Comparison of ENCODE assay signal across 17 cellular contexts in genomic region chr10:46553238-46554049, GRCh38. TPM values are rescaled to one million over a fixed set of nuclear protein-coding genes. Genes with fewer than 3 reads are reported as not detected.
DNase-seq lines count a peak whose midpoint lies in the region; ATAC-seq, FAIRE-seq and TF ChIP-seq lines count a peak whose summit lies in the region.
"Had no signal": no experiment of that assay in that cellular context is flagged by ENCODE, and none has a peak within 500 bp of the region (broad histone marks: within the 10 kb centered on the region; RNA-seq: fewer than 3 reads in every experiment).

No MANE protein-coding gene starts in this region.

- H3K36me3 ChIP-seq in bronchial epithelial cell (ENCODE audit: control insufficient read depth, insufficient read depth, low read length) (no peaks in the 10 kb centered on the region), transverse colon (no peaks in the 10 kb centered on the region)

- DNase-seq in activated T-cell treated with anti-CD3 and anti-CD28 coated beads, Interleukin-2, amount 50 U/mL, for 48 hours = peak; percentile 15
- DNase-seq in activated T-cell treated with anti-CD3 and anti-CD28 coated beads, Interleukin-2, amount 50 U/mL, for 72 hours = no peak
- DNase-seq in bronchial epithelial cell (ENCODE audit: low read depth) (no peak), mesenteric fat pad (ENCODE audit: low spot score) (peak; percentile 90), transverse colon (peak; percentile 11), MCF 10A (ENCODE audit: unreplicated experiment) (no peak), GF-D8 (lab: John Stamatoyannopoulos, UW) (no peak), DMS153 treated with DMSO at 0.1 percent for 48 hours (lab: John Stamatoyannopoulos, UW; ENCODE audit: unreplicated experiment) (no peak)
- DNase-seq: activated CD4-positive, alpha-beta T cell treated with anti-CD3 and anti-CD28 coated beads, Interleukin-2, amount 50 U/mL, for 4 hours; amniotic stem cell; dermis blood vessel endothelial cell; DMS79; NCI-H226; PC-3; T-helper 1 cell had no signal

- H3K4me1 Mint-ChIP-seq in activated T-cell treated with anti-CD3 and anti-CD28 coated beads, Interleukin-2, amount 50 U/mL, for 72 hours (ENCODE audit: low read depth) = peaks cover 6% of the 10 kb centered on the region
- H3K4me1 Mint-ChIP-seq in MCF 10A (ENCODE audit: insufficient read depth, unreplicated experiment) = no peaks in the 10 kb centered on the region

- no peak overlapping the region for H3K4me3 ChIP-seq in bronchial epithelial cell (ENCODE audit: low read depth, low read length)
- no peak overlapping the region for H3K4me3 ChIP-seq in transverse colon
- H3K4me3 ChIP-seq: skin epidermis had no signal

- intact Hi-C loops in transverse colon (cut with DNase I; ENCODE audit: low total_unique reads) = no loop called here
- intact Hi-C loops in MCF 10A (cut with micrococcal nuclease) = no loop called here

- H3K27ac ChIP-seq in transverse colon = no peak overlapping the region
- H3K27ac ChIP-seq: HL-60, skin epidermis had no signal

- peak; percentile 18 for FAIRE-seq in bronchial epithelial cell (lab: Jason Lieb, UNC)

- BruUV-seq in MCF 10A (replicated peaks; lab: Mats Ljungman, UMichigan) = no TSS peak

- H3K4me3 Mint-ChIP-seq in activated T-cell treated with anti-CD3 and anti-CD28 coated beads, Interleukin-2, amount 50 U/mL, for 72 hours = no peak overlapping the region
- no peak overlapping the region for H3K4me3 Mint-ChIP-seq in MCF 10A (ENCODE audit: unreplicated experiment)

- no peaks in the 10 kb centered on the region for H3K9me3 ChIP-seq in transverse colon

- H3K27ac Mint-ChIP-seq in activated T-cell treated with anti-CD3 and anti-CD28 coated beads, Interleukin-2, amount 50 U/mL, for 72 hours = no peak overlapping the region
- H3K27ac Mint-ChIP-seq in MCF 10A (ENCODE audit: low read depth, unreplicated experiment) = no peak overlapping the region

- no peak for ATAC-seq in activated T-cell treated with anti-CD3 and anti-CD28 coated beads, Interleukin-2, amount 50 U/mL, for 72 hours (replicated peaks in 1 of 2)
- ATAC-seq: PC-3 had no signal

- CTCF ChIA-PET in MCF 10A (lab: Yijun Ruan, JAX) = interaction anchor here (0.6 to 1.3 kb wide), 5 partner anchors 10 to 459 kb away, joined by 3 to 7 read pairs (median 3); no protein-coding TSS in a partner anchor

- 43% methylated on average over 2 of the region's 2 CpGs; no CpG with 5 or more reads in 1 of the 2 donors for WGBS in transverse colon (ENCODE audit: low coverage in 1 of 2), 2 donors

- TF ChIP-seq CTCF in bronchial epithelial cell (IDR thresholded peaks at IDR 0.05; ENCODE audit: insufficient read depth, low read length, severe bottlenecking) = no peak
- TF ChIP-seq CTCF in transverse colon (IDR thresholded peaks at IDR 0.05) = no peak
- no peak for TF ChIP-seq CTCF in MCF 10A (IDR thresholded peaks at IDR 0.05; ENCODE audit: unreplicated experiment)

- no peaks in the 10 kb centered on the region for H3K9me3 Mint-ChIP-seq in activated T-cell treated with anti-CD3 and anti-CD28 coated beads, Interleukin-2, amount 50 U/mL, for 72 hours
- H3K9me3 Mint-ChIP-seq in MCF 10A (ENCODE audit: unreplicated experiment) = no peaks in the 10 kb centered on the region

- peaks cover 3 to 20% (median 16%) of the 10 kb centered on the region in 4 donors for H3K4me1 ChIP-seq in transverse colon

- no peaks in the 10 kb centered on the region for H3K27me3 Mint-ChIP-seq in activated T-cell treated with anti-CD3 and anti-CD28 coated beads, Interleukin-2, amount 50 U/mL, for 72 hours (ENCODE audit: low read depth)
- no peaks in the 10 kb centered on the region for H3K27me3 Mint-ChIP-seq in MCF 10A (ENCODE audit: insufficient read depth, unreplicated experiment)

- TF ChIP-seq POLR2A in transverse colon (IDR thresholded peaks at IDR 0.05) = no peak

- in situ Hi-C loops in transverse colon (cut with MboI; ENCODE audit: low pct_ligation_motif_present in 1 of 4, low pct_unique_long_range_greater_than_20kb in 1 of 4, low sequenced_read_pairs in 3 of 4) = no loop called here

- POLR2A ChIA-PET in MCF 10A (lab: Yijun Ruan, JAX) = interaction anchor here (0.9 kb wide), 1 partner anchor 30 kb away, joined by 3 read pairs; no protein-coding TSS in a partner anchor

- peaks cover 28% of the 10 kb centered on the region for H3K27me3 ChIP-seq in bronchial epithelial cell (ENCODE audit: control insufficient read depth, insufficient read depth, low read length)
- peaks cover 35% of the 10 kb centered on the region for H3K27me3 ChIP-seq in transverse colon

- no peaks in the 10 kb centered on the region for H3K36me3 Mint-ChIP-seq in activated T-cell treated with anti-CD3 and anti-CD28 coated beads, Interleukin-2, amount 50 U/mL, for 72 hours (ENCODE audit: insufficient read depth in 2 of 2)
- H3K36me3 Mint-ChIP-seq in MCF 10A (ENCODE audit: insufficient read depth, unreplicated experiment) = no peaks in the 10 kb centered on the region

- no peak for TF ChIP-seq EP300 in transverse colon (IDR thresholded peaks at IDR 0.05; ENCODE audit: low read depth)

RNA-seq across cellular contexts. Expression of gene GPRIN2, which starts 3.0 kb away (rescaled TPM):
- not detected for total RNA-seq in activated T-cell treated with anti-CD3 and anti-CD28 coated beads, Interleukin-2, amount 50 U/mL, for 72 hours
- total RNA-seq in bronchial epithelial cell (0.53 and 3.2 TPM in 2 replicates), mesenteric fat pad (not detected), transverse colon (10 to 100 TPM; 31.3 to 97.3 (median 53.1) TPM), MCF 10A (2022) (not detected in 2 replicates)

RNA-seq across cellular contexts. Expression of gene SYT15, which starts 25.5 kb away (rescaled TPM):
- total RNA-seq in activated T-cell treated with anti-CD3 and anti-CD28 coated beads, Interleukin-2, amount 50 U/mL, for 72 hours = 1 to 10 TPM in 1 of 2 donors, not detected in 1; 1.6 TPM
- total RNA-seq in bronchial epithelial cell (under 0.01 and 0.13 TPM in 2 replicates), mesenteric fat pad (6.3 TPM), transverse colon (under 1 TPM; 0.32 to 0.80 (median 0.39) TPM), MCF 10A (2022) (0.79 and 0.84 TPM in 2 replicates)
- total RNA-seq: PC-3 had no signal

Comparison
In these comparisons a context has a peak if more than half of its experiments do, and no peak if none do; other contexts are left out.
1. DNase-seq: peak in activated T-cell treated with anti-CD3 and anti-CD28 coated beads, Interleukin-2, amount 50 U/mL, for 48 hours (2 of 2), mesenteric fat pad (single experiment) and transverse colon (single experiment); none in activated T-cell treated with anti-CD3 and anti-CD28 coated beads, Interleukin-2, amount 50 U/mL, for 72 hours (0 of 2), bronchial epithelial cell (single experiment), MCF 10A (single experiment), GF-D8 (single experiment) and DMS153 treated with DMSO at 0.1 percent for 48 hours (single experiment).